Comparison of ENCODE assay signal across 14 cellular contexts in the genomic region with DNA sequence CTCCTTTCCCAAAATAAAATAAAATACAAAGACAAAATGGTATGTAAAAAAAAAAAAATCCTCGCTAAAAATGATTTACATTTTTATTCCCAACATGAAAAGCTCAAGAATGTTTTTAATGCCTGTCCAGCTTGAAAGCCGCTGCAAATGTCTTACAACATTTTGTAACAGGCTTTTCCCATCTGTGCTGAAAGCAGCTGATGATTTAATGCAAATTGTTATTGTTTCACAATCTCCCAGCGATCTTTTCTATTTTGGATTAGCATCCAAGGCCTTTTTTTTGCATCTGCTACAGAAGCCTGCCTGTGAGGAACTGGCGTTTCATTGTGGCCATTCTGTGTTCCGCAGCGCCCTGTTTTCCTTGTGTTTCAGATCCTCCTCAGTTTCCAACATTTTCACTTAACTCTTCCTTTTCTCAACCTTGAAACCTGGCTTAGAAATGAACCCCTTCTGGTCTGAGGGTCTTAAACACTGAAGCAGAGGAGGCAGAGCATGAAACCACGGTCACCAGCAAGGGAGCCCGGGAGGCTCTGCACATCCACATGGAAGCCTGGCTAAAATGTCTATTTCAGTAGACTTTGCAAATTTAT.
DNase-seq lines count a peak whose midpoint lies in the region; ATAC-seq, FAIRE-seq and TF ChIP-seq lines count a peak whose summit lies in the region.
"Had no signal": no experiment of that assay in that cellular context is flagged by ENCODE, and none has a peak within 500 bp of the region (broad histone marks: within the 10 kb centered on the region; RNA-seq: fewer than 3 reads in every experiment).

No MANE protein-coding gene starts in this region.

- H2AFZ ChIP-seq in keratinocyte (ENCODE audit: control insufficient read depth, low read length), result peak overlapping the region; percentile 17

- peak; percentile 56 for DNase-seq in BJ (ENCODE audit: low read depth)
- peak; percentile 76 to 89 for DNase-seq in cardiac fibroblast (ENCODE audit: low read depth in 2 of 2)
- no peak for DNase-seq in keratinocyte (ENCODE audit: low read depth, low spot score)
- DNase-seq in stimulated activated CD4-positive, alpha-beta T cell treated with anti-CD3 and anti-CD28 coated beads, Interleukin-1b, Interleukin-23, amount 100 ng/mL, for 48 hours, result no peak
- no peak for DNase-seq in effector CD4-positive, alpha-beta T cell
- no peak for DNase-seq in C1 segment of cervical spinal cord (lab: John Stamatoyannopoulos, UW)
- DNase-seq: activated T-cell treated with anti-CD3 and anti-CD28 coated beads, Interleukin-2, amount 50 U/mL, for 1 hour; CD8-positive, alpha-beta memory T cell; endodermal cell; NCI-H1417 treated with DMSO at 0.1 percent for 48 hours; NCI-H82 had no signal

- FAIRE-seq in keratinocyte (lab: Jason Lieb, UNC), result peak; percentile 44

- TF ChIP-seq CTCF in BJ (IDR thresholded peaks at IDR 0.05; ENCODE audit: insufficient read depth, low read depth, low read length), result no peak
- TF ChIP-seq CTCF in cardiac fibroblast (IDR thresholded peaks at IDR 0.05; ENCODE audit: low read depth, low read length), result no peak
- TF ChIP-seq CTCF in keratinocyte (optimal IDR thresholded peaks at IDR 0.05 in 1 of 3, IDR thresholded peaks at IDR 0.05 in 1 of 3, conservative IDR thresholded peaks at IDR 0.05 in 1 of 3; ENCODE audit: extremely low read depth in 1 of 3, insufficient read depth in 2 of 3, low read length in 3 of 3), result no peak

- no peaks in the 10 kb centered on the region for H3K9me3 ChIP-seq in keratinocyte (ENCODE audit: control insufficient read depth, low read depth, low read length)
- no peaks in the 10 kb centered on the region for H3K9me3 ChIP-seq in skeletal muscle satellite cell (replicated peaks; ENCODE audit: low read length)

- H4K20me1 ChIP-seq in keratinocyte (ENCODE audit: control insufficient read depth, extremely low read depth, insufficient read depth, low read length), result no peaks in the 10 kb centered on the region

- no peak overlapping the region for H3K9ac ChIP-seq in keratinocyte (ENCODE audit: control insufficient read depth, extremely low read depth, insufficient read depth, low read length)
- peak overlapping the region; percentile 43 for H3K9ac ChIP-seq in skeletal muscle satellite cell (ENCODE audit: low read depth, low read length)

- no peaks in the 10 kb centered on the region for H3K9me1 ChIP-seq in keratinocyte (ENCODE audit: control insufficient read depth, extremely low read depth, insufficient read depth, low read length)

- dilution Hi-C loops in keratinocyte (cut with MboI; ENCODE audit: extremely low pct_ligation_motif_present, low sequenced_read_pairs), result no loop called here

- H3K27ac ChIP-seq in keratinocyte (ENCODE audit: control insufficient read depth, insufficient read depth, low read length), result no peak overlapping the region

- POLR2A ChIA-PET in BJ (lab: Charles Lee), result interaction anchor here (0.6 kb wide), 1 partner anchor 78 kb away, joined by 9 read pairs; no protein-coding TSS in a partner anchor

- CTCF ChIA-PET in BJ (lab: Yijun Ruan, JAX), result interaction anchor here (0.6 to 1.7 kb wide), 2 partner anchors 453 to 910 kb away, joined by 3 to 4 read pairs; no protein-coding TSS in a partner anchor

- ATAC-seq in GM18502 (IDR thresholded peaks at IDR 0.05; ENCODE audit: poor library complexity, unreplicated experiment), result no peak
- ATAC-seq: WTC11 had no signal

- H3K36me3 ChIP-seq in BJ (ENCODE audit: control insufficient read depth, insufficient read depth, low read length), result no peaks in the 10 kb centered on the region
- H3K36me3 ChIP-seq in keratinocyte (ENCODE audit: control insufficient read depth in 2 of 2, extremely low read depth in 1 of 2, insufficient read depth in 2 of 2, low read length in 2 of 2), result no peaks in the 10 kb centered on the region
- no peaks in the 10 kb centered on the region for H3K36me3 ChIP-seq in skeletal muscle satellite cell (ENCODE audit: insufficient read depth, low read length)

- peaks cover 20% of the 10 kb centered on the region for H3K4me1 ChIP-seq in keratinocyte (ENCODE audit: control insufficient read depth, extremely low read depth, insufficient read depth, low read length)
- H3K4me1 ChIP-seq in skeletal muscle satellite cell (ENCODE audit: control insufficient read depth, insufficient read depth, low read length), result peaks cover 20% of the 10 kb centered on the region

- H3K4me3 ChIP-seq in BJ (ENCODE audit: low read depth, low read length) (no peak overlapping the region), cardiac fibroblast (replicated peaks in 1 of 2; ENCODE audit: low read depth in 2 of 2, low read length in 2 of 2) (no peak overlapping the region), keratinocyte (ENCODE audit: control insufficient read depth in 2 of 3, extremely low read depth in 1 of 3, insufficient read depth in 2 of 3, low read depth in 1 of 3, low read length in 3 of 3) (no peak overlapping the region), skeletal muscle satellite cell (ENCODE audit: low read length) (no peak overlapping the region)

- H3K79me2 ChIP-seq in keratinocyte (ENCODE audit: control insufficient read depth, insufficient read depth, low read length), result no peaks in the 10 kb centered on the region

- H3K27me3 ChIP-seq in BJ (ENCODE audit: control insufficient read depth, insufficient read depth, low read length), result no peaks in the 10 kb centered on the region
- H3K27me3 ChIP-seq in keratinocyte (ENCODE audit: control insufficient read depth, extremely low read depth, insufficient read depth, low read length), result no peaks in the 10 kb centered on the region
- no peaks in the 10 kb centered on the region for H3K27me3 ChIP-seq in skeletal muscle satellite cell (ENCODE audit: control insufficient read depth, insufficient read depth, low read length)

- H3K4me2 ChIP-seq in keratinocyte (ENCODE audit: control insufficient read depth, extremely low read depth, insufficient read depth, low read depth, low read length) (peak overlapping the region; percentile 85), skeletal muscle satellite cell (ENCODE audit: low read length) (peak overlapping the region; percentile 49)

Comparison
In these comparisons a context has a peak if more than half of its experiments do, and no peak if none do; other contexts are left out.
1. DNase-seq: peak in BJ (single experiment) and cardiac fibroblast (2 of 2); none in keratinocyte (single experiment), stimulated activated CD4-positive, alpha-beta T cell treated with anti-CD3 and anti-CD28 coated beads, Interleukin-1b, Interleukin-23, amount 100 ng/mL, for 48 hours (single experiment), effector CD4-positive, alpha-beta T cell (single experiment) and C1 segment of cervical spinal cord (0 of 14).